8 cellular contexts compared by ENCODE assay signal in genomic region chr17:1573932-1574696, GRCh38. TPM values are rescaled to one million over a fixed set of nuclear protein-coding genes. Genes with fewer than 3 reads are reported as not detected.
A peak's percentile ranks its signal among the peaks of the same experiment; 100 is the strongest.
DNase-seq lines count a peak whose midpoint lies in the region; ATAC-seq lines count a peak whose summit lies in the region.

No MANE protein-coding gene starts in this region.

- intact Hi-C loops in left colon (cut with DNase I, micrococcal nuclease): loop anchor here in 1 of 2 donors (10.0 kb wide), 1 partner anchor 61 kb away; no protein-coding TSS in a partner anchor

- ATAC-seq in left colon (peak; percentile 69), GM19395 (IDR thresholded peaks at IDR 0.05; ENCODE audit: unreplicated experiment) (no peak)

- peak; percentile 78 for DNase-seq in NCI-H1436 (lab: John Stamatoyannopoulos, UW)
- DNase-seq in NCI-H1436 treated with DMSO at 0.1 percent for 48 hours (lab: John Stamatoyannopoulos, UW): no peak
- peak; percentile 64 for DNase-seq in NCI-H2029 (lab: John Stamatoyannopoulos, UW)
- peak; percentile 76 for DNase-seq in activated CD4-positive, CD25-positive, alpha-beta regulatory T cell treated with anti-CD3 and anti-CD28 coated beads, Interleukin-2, amount 50 U/mL, for 72 hours
- peak; percentile 75 for DNase-seq in cerebellar cortex (ENCODE audit: low spot score)
- DNase-seq in left colon: peak; percentile 72 to 93
- peak; percentile 81 to 86 for DNase-seq in stimulated activated CD4-positive, alpha-beta T cell treated with anti-CD3 and anti-CD28 coated beads, Interleukin-2, amount 100 ng/mL, for 48 hours

RNA-seq across cellular contexts. Expression of gene PITPNA, which starts 11.5 kb away (rescaled TPM):
- total RNA-seq in left colon: 10 to 100 TPM; 75.5 to 94.3 TPM

RNA-seq across cellular contexts. Expression of gene SLC43A2, which starts 54.5 kb away (rescaled TPM):
- 10 to 100 TPM; 19.4 to 22.8 TPM for total RNA-seq in left colon

RNA-seq across cellular contexts. Expression of gene INPP5K, which starts 57.7 kb away (rescaled TPM):
- 10 to 100 TPM; 39.9 to 40.4 TPM for total RNA-seq in left colon
